In the genomic region with DNA sequence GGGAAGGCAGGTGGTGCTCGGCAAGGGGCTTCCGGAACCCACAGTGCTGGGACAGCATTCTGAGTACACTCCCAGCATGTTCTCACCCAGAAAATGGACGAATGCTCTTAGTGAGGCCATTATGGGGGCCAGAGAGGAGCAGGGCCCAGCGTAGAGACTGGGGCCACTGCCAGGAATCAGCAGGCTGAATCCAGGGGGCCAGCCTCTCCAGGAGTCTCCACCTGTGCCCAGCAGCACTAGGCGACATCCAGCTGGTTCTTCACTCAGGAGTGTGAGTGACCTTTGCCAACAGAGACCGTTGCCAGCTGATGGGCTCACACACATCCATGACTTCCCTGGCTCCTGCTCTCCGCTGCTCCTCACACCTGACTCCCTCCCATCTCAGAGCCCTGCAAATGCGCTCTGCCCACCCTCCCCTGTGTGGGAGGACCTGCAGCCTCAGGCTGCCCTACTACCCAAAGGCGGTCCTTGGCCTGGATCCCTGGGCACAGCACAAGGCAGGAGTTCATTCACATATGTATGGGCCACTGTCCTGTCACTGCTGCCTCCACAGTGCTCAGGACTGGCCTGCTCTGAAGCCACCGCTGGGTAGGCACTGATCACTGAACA, we compare ENCODE assay signal across 15 cellular contexts. TPM values are rescaled to one million over a fixed set of nuclear protein-coding genes. Genes with fewer than 3 reads are reported as not detected.
DNase-seq lines count a peak whose midpoint lies in the region.
"Had no signal": no experiment of that assay in that cellular context is flagged by ENCODE, and none has a peak within 500 bp of the region (broad histone marks: within the 10 kb centered on the region; RNA-seq: fewer than 3 reads in every experiment).

No MANE protein-coding gene starts in this region.

- H3K23ac ChIP-seq in neuronal stem cell (ENCODE audit: low read depth, low read length, poor library complexity) = peak overlapping the region; percentile 92

- no CpG with 5 or more reads among the region's 10 CpGs for WGBS in neuronal stem cell (ENCODE audit: extremely low coverage in 2 of 2, insufficient read length in 2 of 2, insufficient replicate concordance in 1 of 2), 2 donors

- H2AK5ac ChIP-seq in neuronal stem cell (ENCODE audit: low read depth, low read length) = peak overlapping the region; percentile 53

- H3K18ac ChIP-seq in neuronal stem cell (ENCODE audit: low read length) = peak overlapping the region; percentile 92

- H2BK12ac ChIP-seq in neuronal stem cell (ENCODE audit: low read length) = peak overlapping the region; percentile 93

- peaks cover 18 to 34% (median 31%) of the 10 kb centered on the region in 11 experiments for H3K27me3 ChIP-seq in BLaER1 treated with 17β-estradiol and CSF1 and Interleukin-3, amounts not matched to agents 10 nM and 100 nM
- no peaks in the 10 kb centered on the region for H3K27me3 ChIP-seq in neuronal stem cell (ENCODE audit: control insufficient read depth in 3 of 3, insufficient read depth in 3 of 3, low read depth in 1 of 3, low read length in 3 of 3)
- H3K27me3 ChIP-seq: SJSA1 had no signal

- H3K36me3 ChIP-seq in BLaER1 treated with 17β-estradiol and CSF1 and Interleukin-3, amounts not matched to agents 10 nM and 100 nM = peaks cover 0 to 26% (median 0%) of the 10 kb centered on the region in 11 experiments; a peak in 7 of 22 replicates
- H3K36me3 ChIP-seq in neuronal stem cell (replicated peaks in 1 of 2; ENCODE audit: control insufficient read depth in 2 of 2, insufficient read depth in 2 of 2, low read length in 2 of 2) = peaks cover 22 to 25% of the 10 kb centered on the region in 2 donors

- H4K91ac ChIP-seq in neuronal stem cell (ENCODE audit: low read depth, low read length, poor library complexity) = no peak overlapping the region

- peak overlapping the region in 3 of 11 experiments; percentile 32 to 99 (median 52); a peak in 1 of 22 replicates for H3K4me2 ChIP-seq in BLaER1 treated with 17β-estradiol and CSF1 and Interleukin-3, amounts not matched to agents 10 nM and 100 nM
- H3K4me2 ChIP-seq in neuronal stem cell (ENCODE audit: insufficient read depth, low read length, poor library complexity, severe bottlenecking) = no peak overlapping the region

- H2BK5ac ChIP-seq in neuronal stem cell (ENCODE audit: low read length) = no peak overlapping the region

- peak overlapping the region; percentile 0 for H3K4ac ChIP-seq in neuronal stem cell (ENCODE audit: low read length)

- peak overlapping the region in 6 of 11 experiments; percentile 2 to 26 (median 16); a peak in 4 of 22 replicates for H3K9ac ChIP-seq in BLaER1 treated with 17β-estradiol and CSF1 and Interleukin-3, amounts not matched to agents 10 nM and 100 nM
- H3K9ac ChIP-seq in neuronal stem cell (ENCODE audit: low read depth, low read length, poor library complexity) = peak overlapping the region; percentile 80

- no peaks in the 10 kb centered on the region for H3K9me3 ChIP-seq in BLaER1 treated with 17β-estradiol and CSF1 and Interleukin-3, amounts not matched to agents 10 nM and 100 nM (replicated peaks in 1 of 11)
- no peaks in the 10 kb centered on the region for H3K9me3 ChIP-seq in neuronal stem cell (replicated peaks in 1 of 2; ENCODE audit: control insufficient read depth in 2 of 2, insufficient read depth in 1 of 2, low read depth in 1 of 2, low read length in 2 of 2)
- H3K9me3 ChIP-seq: SJSA1 had no signal

- peaks cover 0 to 83% (median 20%) of the 10 kb centered on the region in 11 experiments; a peak in 13 of 22 replicates for H4K20me1 ChIP-seq in BLaER1 treated with 17β-estradiol and CSF1 and Interleukin-3, amounts not matched to agents 10 nM and 100 nM

- H3K14ac ChIP-seq in neuronal stem cell (ENCODE audit: low read length) = peak overlapping the region; percentile 63

- no peak overlapping the region for H4K8ac ChIP-seq in neuronal stem cell (ENCODE audit: low read depth, low read length)

- peak overlapping the region; percentile 60 for H2BK15ac ChIP-seq in neuronal stem cell (ENCODE audit: low read length)

- peaks cover 3% of the 10 kb centered on the region for H3K79me1 ChIP-seq in neuronal stem cell (ENCODE audit: low read depth, low read length)

- peaks cover 16 to 70% (median 54%) of the 10 kb centered on the region in 10 experiments for H3K4me1 ChIP-seq in BLaER1 treated with 17β-estradiol and CSF1 and Interleukin-3, amounts not matched to agents 10 nM and 100 nM
- peaks cover 25 to 35% of the 10 kb centered on the region in 2 donors for H3K4me1 ChIP-seq in neuronal stem cell (ENCODE audit: control insufficient read depth in 2 of 2, insufficient read depth in 1 of 2, low read depth in 1 of 2, low read length in 2 of 2)

- H3K4me3 ChIP-seq in BLaER1 treated with 17β-estradiol and CSF1 and Interleukin-3, amounts not matched to agents 10 nM and 100 nM = no peak overlapping the region
- H3K4me3 ChIP-seq in neuronal stem cell (ENCODE audit: low read length in 2 of 2) = no peak overlapping the region
- H3K4me3 ChIP-seq: GM12878, SJSA1 had no signal

- H2AFZ ChIP-seq in neuronal stem cell (ENCODE audit: low read length) = no peak overlapping the region

- no peak overlapping the region for H2BK120ac ChIP-seq in neuronal stem cell (ENCODE audit: low read depth, low read length)

- H3K27ac ChIP-seq in BLaER1 treated with 17β-estradiol and CSF1 and Interleukin-3, amounts not matched to agents 10 nM and 100 nM = no peak overlapping the region; a peak in 2 of 22 replicates
- H3K27ac ChIP-seq in cingulate gyrus (ENCODE audit: low read depth, low read length) (peak overlapping the region; percentile 39), neuronal stem cell (replicated peaks; ENCODE audit: low read length) (no peak overlapping the region)
- H3K27ac ChIP-seq: HL-60, SJSA1 had no signal

- DNase-seq in NCI-H2029 treated with DMSO at 0.1 percent for 48 hours (lab: John Stamatoyannopoulos, UW) = peak; percentile 30
- no peak for DNase-seq in neuronal stem cell (ENCODE audit: low spot score)
- DNase-seq in MV-4-11 (lab: John Stamatoyannopoulos, UW) = no peak
- no peak for DNase-seq in NCI-H2227 (lab: John Stamatoyannopoulos, UW; ENCODE audit: unreplicated experiment)
- no peak for DNase-seq in hippocampal formation (lab: John Stamatoyannopoulos, UW)
- no peak for DNase-seq in HPDE6-E6E7 (ENCODE audit: extremely low spot score)
- DNase-seq: activated CD4-positive, alpha-beta T cell treated with anti-CD3 and anti-CD28 coated beads, Interleukin-2, amount 10 ng/mL, durations not matched to agents 24 days and 14 days; activated T-cell treated with anti-CD3 and anti-CD28 coated beads, Interleukin-2, amount 50 U/mL, for 24 hours; HCEC 1CT had no signal

RNA-seq across cellular contexts. Expression of a gene that starts 5.1 kb away (rescaled TPM):
- polyA plus RNA-seq in neuronal stem cell (2013, experiment 1 of 2) = 30.6 TPM
- polyA plus RNA-seq in neuronal stem cell (2013, experiment 2 of 2) = 27.2 TPM
- polyA plus RNA-seq: CD4-positive, alpha-beta memory T cell had no signal

RNA-seq across cellular contexts. Expression of a gene that starts 10.7 kb away (rescaled TPM):
- polyA plus RNA-seq in neuronal stem cell (2013, experiment 1 of 2) = 53.1 TPM
- 52.7 TPM for polyA plus RNA-seq in neuronal stem cell (2013, experiment 2 of 2)

RNA-seq across cellular contexts. Expression of a gene that starts 13.7 kb away (rescaled TPM):
- 41.3 TPM for polyA plus RNA-seq in neuronal stem cell (2013, experiment 1 of 2)
- 39.6 TPM for polyA plus RNA-seq in neuronal stem cell (2013, experiment 2 of 2)

RNA-seq across cellular contexts. Expression of a gene that starts 13.9 kb away (rescaled TPM):
- polyA plus RNA-seq in neuronal stem cell (2013, experiment 1 of 2) = 26.4 TPM
- 26.4 TPM for polyA plus RNA-seq in neuronal stem cell (2013, experiment 2 of 2)
